In genomic region chr5:132873119-132873929, GRCh38 we compare ENCODE assay signal across 1 cellular context.
TF ChIP-seq lines count a peak whose summit lies in the region.

Gene LEAP2, plus strand, starts transcription at chr5:132873668. Its CDS starts 27 bp downstream, at chr5:132873695.

TF ChIP-seq in HepG2, 621 proteins besides CTCF, POLR2A, EP300 and RAD21 (continued from another document and continues in another):
- peak; percentile 99 for TF ChIP-seq ARID3A (IDR thresholded peaks at IDR 0.05; ENCODE audit: low read depth, low read length)
- peak; percentile 58; the same call in 1 of the 2 replicates for TF ChIP-seq HOMEZ (CRISPR knock-in tag; IDR thresholded peaks at IDR 0.05; ENCODE audit: low read depth)
- no peak for TF ChIP-seq ZNF30 (CRISPR knock-in tag; IDR thresholded peaks at IDR 0.05)
- TF ChIP-seq E2F5 (CRISPR knock-in tag; conservative IDR thresholded peaks at IDR 0.05): no peak
- no peak for TF ChIP-seq ZNF740 (CRISPR knock-in tag; IDR thresholded peaks at IDR 0.05)
- peak; percentile 73; the same call in 1 of the 2 replicates for TF ChIP-seq ARID4A (CRISPR knock-in tag; IDR thresholded peaks at IDR 0.05; ENCODE audit: borderline replicate concordance)
- no peak for TF ChIP-seq ZKSCAN8 (CRISPR knock-in tag; IDR thresholded peaks at IDR 0.05; ENCODE audit: borderline replicate concordance)
- no peak for TF ChIP-seq NFAT5 (CRISPR knock-in tag; IDR thresholded peaks at IDR 0.05)
- TF ChIP-seq ZNF34 (CRISPR knock-in tag; IDR thresholded peaks at IDR 0.05; ENCODE audit: borderline replicate concordance): no peak
- no peak for TF ChIP-seq NAIF1 (CRISPR knock-in tag; IDR thresholded peaks at IDR 0.05; ENCODE audit: borderline replicate concordance)
- no peak for TF ChIP-seq SRSF1 (optimal IDR thresholded peaks at IDR 0.05; ENCODE audit: low read depth, low read length)
- peak; percentile 84; the same call in 1 of the 2 replicates for TF ChIP-seq NFKBIZ (CRISPR knock-in tag; IDR thresholded peaks at IDR 0.05)
- TF ChIP-seq TARDBP (CRISPR knock-in tag; IDR thresholded peaks at IDR 0.05): peak; percentile 63; the same call in 1 of the 2 replicates
- peak; percentile 89 for TF ChIP-seq ELF3 (CRISPR knock-in tag; IDR thresholded peaks at IDR 0.05)
- TF ChIP-seq ATRX (CRISPR knock-in tag; IDR thresholded peaks at IDR 0.05; ENCODE audit: borderline replicate concordance): no peak
- TF ChIP-seq ZNF326 (CRISPR knock-in tag; IDR thresholded peaks at IDR 0.05; ENCODE audit: borderline replicate concordance): no peak
- peak; percentile 71 for TF ChIP-seq GATAD2A (CRISPR knock-in tag; IDR thresholded peaks at IDR 0.05)
- TF ChIP-seq CHD2 (IDR thresholded peaks at IDR 0.05; ENCODE audit: low read depth, low read length): no peak
- TF ChIP-seq ZBTB7A (CRISPR knock-in tag; IDR thresholded peaks at IDR 0.05): peak; percentile 68; the same call in 1 of the 2 replicates
- TF ChIP-seq HMG20A (CRISPR knock-in tag; IDR thresholded peaks at IDR 0.05; ENCODE audit: borderline replicate concordance): no peak; the same call in 1 of the 2 replicates
- peak; percentile 63 for TF ChIP-seq PHF21A (CRISPR knock-in tag; IDR thresholded peaks at IDR 0.05)
- TF ChIP-seq ZNF546 (CRISPR knock-in tag; conservative IDR thresholded peaks at IDR 0.05): no peak; the same call in 1 of the 2 replicates
- TF ChIP-seq NFIB (CRISPR knock-in tag; IDR thresholded peaks at IDR 0.05; ENCODE audit: borderline replicate concordance): no peak
- TF ChIP-seq NFE2L1 (CRISPR knock-in tag; IDR thresholded peaks at IDR 0.05; ENCODE audit: borderline replicate concordance): no peak
- TF ChIP-seq MXD3 (CRISPR knock-in tag; IDR thresholded peaks at IDR 0.05): no peak
- no peak for TF ChIP-seq ZNF143 (CRISPR knock-in tag; IDR thresholded peaks at IDR 0.05)
- peak; percentile 98 for TF ChIP-seq NCOR1 (IDR thresholded peaks at IDR 0.05; ENCODE audit: borderline replicate concordance, low read length)
- TF ChIP-seq SRSF4 (IDR thresholded peaks at IDR 0.05; ENCODE audit: low read depth, low read length, poor library complexity, severe bottlenecking): no peak
- peak; percentile 93 for TF ChIP-seq MAX (IDR thresholded peaks at IDR 0.05)
- no peak for TF ChIP-seq ZNF225 (CRISPR knock-in tag; IDR thresholded peaks at IDR 0.05)
- TF ChIP-seq ZNF709 (CRISPR knock-in tag; IDR thresholded peaks at IDR 0.05): peak; percentile 76; the same call in 1 of the 2 replicates
- TF ChIP-seq SP2 (CRISPR knock-in tag; IDR thresholded peaks at IDR 0.05): no peak
- TF ChIP-seq IKZF5 (CRISPR knock-in tag; IDR thresholded peaks at IDR 0.05): peak; percentile 82
- peak; percentile 68; the same call in 1 of the 2 replicates for TF ChIP-seq THRA (CRISPR knock-in tag; IDR thresholded peaks at IDR 0.05; ENCODE audit: borderline replicate concordance)
- peak; percentile 31; the same call in 1 of the 2 replicates for TF ChIP-seq HMGXB3 (CRISPR knock-in tag; IDR thresholded peaks at IDR 0.05; ENCODE audit: borderline replicate concordance)
- no peak for TF ChIP-seq AGO2 (optimal IDR thresholded peaks at IDR 0.05; ENCODE audit: low read depth, low read length)
